Comparison of ENCODE assay signal across 12 cellular contexts in genomic region chr11:68468217-68468828, GRCh38. TPM values are rescaled to one million over a fixed set of nuclear protein-coding genes. Genes with fewer than 3 reads are reported as not detected.
A peak's percentile ranks its signal among the peaks of the same experiment; 100 is the strongest.
DNase-seq lines count a peak whose midpoint lies in the region; ATAC-seq, FAIRE-seq and TF ChIP-seq lines count a peak whose summit lies in the region.
"Had no signal": no experiment of that assay in that cellular context is flagged by ENCODE, and none has a peak within 500 bp of the region (broad histone marks: within the 10 kb centered on the region; RNA-seq: fewer than 3 reads in every experiment).

No MANE protein-coding gene starts in this region.

- H3K4me1 ChIP-seq in astrocyte (ENCODE audit: insufficient read depth, low read length) (peaks cover 30% of the 10 kb centered on the region), foreskin keratinocyte (peaks cover 4% of the 10 kb centered on the region)

- no peak overlapping the region for H3K4me3 ChIP-seq in astrocyte (ENCODE audit: insufficient read depth, low read depth, low read length)
- no peak overlapping the region for H3K4me3 ChIP-seq in MG63
- H3K4me3 ChIP-seq: GM23248, vagina had no signal

- no peaks in the 10 kb centered on the region for H3K9me3 Mint-ChIP-seq in activated naive CD4-positive, alpha-beta T cell treated with anti-CD3 and anti-CD28 coated beads for 36 hours
- H3K9me3 Mint-ChIP-seq in astrocyte (ENCODE audit: unreplicated experiment), result no peaks in the 10 kb centered on the region
- H3K9me3 Mint-ChIP-seq in stimulated activated effector memory CD8-positive, alpha-beta T cell treated with anti-CD3 and anti-CD28 coated beads, Interleukin-12 subunit alpha, Interleukin-12 subunit beta, amount 100 ng/mL, for 72 hours, result no peaks in the 10 kb centered on the region

- peaks cover 94% of the 10 kb centered on the region for H4K20me1 ChIP-seq in astrocyte (ENCODE audit: insufficient read depth, low read length)

- peak; percentile 59 for ATAC-seq in stimulated activated effector memory CD8-positive, alpha-beta T cell treated with anti-CD3 and anti-CD28 coated beads, Interleukin-12 subunit alpha, Interleukin-12 subunit beta, amount 100 ng/mL, for 72 hours
- no peak for ATAC-seq in foreskin keratinocyte

- peak; percentile 51 for DNase-seq in activated naive CD4-positive, alpha-beta T cell treated with anti-CD3 and anti-CD28 coated beads for 36 hours
- no peak for DNase-seq in activated naive CD4-positive, alpha-beta T cell treated with Interleukin-2 at 50 U/mL for 16 hours
- DNase-seq in NCI-H146 (lab: John Stamatoyannopoulos, UW) (peak; percentile 52), astrocyte (ENCODE audit: low read depth) (no peak), MG63 (no peak), NCI-H2196 (lab: John Stamatoyannopoulos, UW; ENCODE audit: unreplicated experiment) (no peak), foreskin keratinocyte (no peak)
- no peak for DNase-seq in stimulated activated effector memory CD8-positive, alpha-beta T cell treated with anti-CD3 and anti-CD28 coated beads, Interleukin-12 subunit alpha, Interleukin-12 subunit beta, amount 100 ng/mL, for 72 hours (ENCODE audit: low spot score in 2 of 2)
- DNase-seq: GM23248, islet precursor cell, NCI-H187 had no signal

- CTCF ChIA-PET in activated naive CD4-positive, alpha-beta T cell treated with anti-CD3 and anti-CD28 coated beads for 36 hours (lab: Charles Lee), result no interaction called here

- peak overlapping the region; percentile 38 for H3K4me3 Mint-ChIP-seq in activated naive CD4-positive, alpha-beta T cell treated with anti-CD3 and anti-CD28 coated beads for 36 hours
- H3K4me3 Mint-ChIP-seq in astrocyte (ENCODE audit: unreplicated experiment), result no peak overlapping the region
- H3K4me3 Mint-ChIP-seq in stimulated activated effector memory CD8-positive, alpha-beta T cell treated with anti-CD3 and anti-CD28 coated beads, Interleukin-12 subunit alpha, Interleukin-12 subunit beta, amount 100 ng/mL, for 72 hours, result peak overlapping the region; percentile 67

- peaks cover 90% of the 10 kb centered on the region for H3K4me1 Mint-ChIP-seq in activated naive CD4-positive, alpha-beta T cell treated with anti-CD3 and anti-CD28 coated beads for 36 hours (ENCODE audit: low read depth)
- peaks cover 82% of the 10 kb centered on the region for H3K4me1 Mint-ChIP-seq in astrocyte (ENCODE audit: low read depth, unreplicated experiment)
- H3K4me1 Mint-ChIP-seq in stimulated activated effector memory CD8-positive, alpha-beta T cell treated with anti-CD3 and anti-CD28 coated beads, Interleukin-12 subunit alpha, Interleukin-12 subunit beta, amount 100 ng/mL, for 72 hours, result peaks cover 87% of the 10 kb centered on the region

- peaks cover 28% of the 10 kb centered on the region for H3K36me3 Mint-ChIP-seq in activated naive CD4-positive, alpha-beta T cell treated with anti-CD3 and anti-CD28 coated beads for 36 hours (ENCODE audit: low read depth)
- no peaks in the 10 kb centered on the region for H3K36me3 Mint-ChIP-seq in astrocyte (ENCODE audit: low read depth, unreplicated experiment)
- H3K36me3 Mint-ChIP-seq in stimulated activated effector memory CD8-positive, alpha-beta T cell treated with anti-CD3 and anti-CD28 coated beads, Interleukin-12 subunit alpha, Interleukin-12 subunit beta, amount 100 ng/mL, for 72 hours, result peaks cover 78% of the 10 kb centered on the region

- intact Hi-C loops in activated naive CD4-positive, alpha-beta T cell treated with anti-CD3 and anti-CD28 coated beads for 36 hours (cut with micrococcal nuclease), result no loop called here

- H3K27ac ChIP-seq in astrocyte (ENCODE audit: low read depth, low read length), result no peak overlapping the region
- no peak overlapping the region for H3K27ac ChIP-seq in foreskin keratinocyte
- H3K27ac ChIP-seq: GM23248, vagina had no signal

- H3K9me3 ChIP-seq in astrocyte (ENCODE audit: insufficient read depth, low read depth, low read length) (no peaks in the 10 kb centered on the region), MG63 (no peaks in the 10 kb centered on the region)
- H3K9me3 ChIP-seq: vagina had no signal

- H3K9ac ChIP-seq in astrocyte (ENCODE audit: low read length), result no peak overlapping the region
- H3K9ac ChIP-seq: GM23248 had no signal

- peak overlapping the region; percentile 72 for H3K27ac Mint-ChIP-seq in activated naive CD4-positive, alpha-beta T cell treated with anti-CD3 and anti-CD28 coated beads for 36 hours
- peak overlapping the region; percentile 29 for H3K27ac Mint-ChIP-seq in astrocyte (ENCODE audit: unreplicated experiment)
- peak overlapping the region; percentile 46 for H3K27ac Mint-ChIP-seq in stimulated activated effector memory CD8-positive, alpha-beta T cell treated with anti-CD3 and anti-CD28 coated beads, Interleukin-12 subunit alpha, Interleukin-12 subunit beta, amount 100 ng/mL, for 72 hours

- no peaks in the 10 kb centered on the region for H3K27me3 Mint-ChIP-seq in activated naive CD4-positive, alpha-beta T cell treated with anti-CD3 and anti-CD28 coated beads for 36 hours (ENCODE audit: low read depth)
- no peaks in the 10 kb centered on the region for H3K27me3 Mint-ChIP-seq in astrocyte (ENCODE audit: low read depth, unreplicated experiment)

- H3K27me3 ChIP-seq in astrocyte (ENCODE audit: insufficient read depth, low read length) (no peaks in the 10 kb centered on the region), MG63 (no peaks in the 10 kb centered on the region), foreskin keratinocyte (no peaks in the 10 kb centered on the region)
- H3K27me3 ChIP-seq: vagina had no signal

- no peak overlapping the region for H2AFZ ChIP-seq in astrocyte (ENCODE audit: low read depth, low read length)
- H2AFZ ChIP-seq: GM23248 had no signal

- peaks cover 96% of the 10 kb centered on the region for H3K79me2 ChIP-seq in astrocyte (ENCODE audit: insufficient read depth, low read length)

- H3K36me3 ChIP-seq in astrocyte (ENCODE audit: insufficient read depth, low read length) (no peaks in the 10 kb centered on the region), MG63 (peaks cover 45% of the 10 kb centered on the region)
- H3K36me3 ChIP-seq: vagina had no signal

- no peak for FAIRE-seq in astrocyte (lab: Jason Lieb, UNC)

- H3K4me2 ChIP-seq in astrocyte (ENCODE audit: low read length), result no peak overlapping the region

- TF ChIP-seq CTCF in astrocyte (IDR thresholded peaks at IDR 0.05; ENCODE audit: insufficient read depth, low read depth, low read length) (no peak), foreskin keratinocyte (conservative IDR thresholded peaks at IDR 0.05) (no peak)

RNA-seq across cellular contexts. Expression of gene PPP6R3, which starts 7.8 kb away (rescaled TPM):
- total RNA-seq in activated naive CD4-positive, alpha-beta T cell treated with anti-CD3 and anti-CD28 coated beads for 36 hours, result 10 to 100 TPM; 84.7 to 87.0 TPM
- total RNA-seq in astrocyte, result 94.0 and 97.8 TPM in 2 replicates
- total RNA-seq in MG63 (2014; rRNA removed; shearing (Covaris generic); ENCODE audit: low replicate concordance), result 68.5 and 143 TPM in 2 replicates
- 77.8 and 81.4 TPM in 2 replicates for total RNA-seq in foreskin keratinocyte
- 15.0 and 17.7 TPM in 2 replicates for polyA plus RNA-seq in foreskin keratinocyte

Comparison
In these comparisons a context has a peak if more than half of its experiments do, and no peak if none do; other contexts are left out.
1. DNase-seq: peak in activated naive CD4-positive, alpha-beta T cell treated with anti-CD3 and anti-CD28 coated beads for 36 hours (single experiment) and NCI-H146 (single experiment); none in activated naive CD4-positive, alpha-beta T cell treated with Interleukin-2 at 50 U/mL for 16 hours (single experiment), astrocyte (single experiment), stimulated activated effector memory CD8-positive, alpha-beta T cell treated with anti-CD3 and anti-CD28 coated beads, Interleukin-12 subunit alpha, Interleukin-12 subunit beta, amount 100 ng/mL, for 72 hours (0 of 2), MG63 (single experiment), NCI-H2196 (single experiment) and foreskin keratinocyte (0 of 2).
2. Peak in every context shown above with its lines, with median percentiles within 50 percentile points of each other: H3K27ac Mint-ChIP-seq.